ENCODE assay signal across 8 cellular contexts in the genomic region with DNA sequence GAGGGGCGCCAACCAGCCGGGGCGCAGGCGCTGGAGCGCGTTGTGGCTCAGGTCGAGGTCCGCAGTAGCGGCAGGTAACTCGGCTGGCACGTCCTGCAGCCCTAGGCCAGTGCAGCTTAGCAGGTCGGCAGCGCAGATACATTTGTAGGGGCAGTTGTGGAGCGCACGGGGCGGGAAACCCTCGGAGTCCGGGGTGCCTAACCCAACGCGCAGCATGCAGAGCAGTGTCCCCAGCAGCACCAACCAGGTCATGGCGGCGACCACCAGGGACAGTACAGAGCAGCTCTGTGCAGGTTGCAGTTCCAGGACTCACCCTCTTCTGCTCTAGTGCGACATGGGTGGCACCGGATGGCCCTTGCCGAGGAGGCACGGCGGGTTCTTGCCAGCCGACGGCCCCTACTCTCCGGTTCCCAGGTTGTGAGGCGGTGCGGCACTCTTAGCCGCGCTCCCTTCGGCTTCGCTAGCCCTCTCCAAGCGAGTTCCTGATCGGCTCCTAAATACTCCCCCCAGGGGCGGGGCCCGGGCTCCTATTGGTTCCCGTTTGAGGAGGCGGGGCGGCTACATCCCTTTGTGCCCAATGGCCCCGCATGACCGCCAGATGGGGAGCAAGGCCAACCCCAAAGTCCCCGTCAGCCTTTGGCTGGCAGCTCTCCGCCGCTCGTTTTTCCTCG. TPM values are rescaled to one million over a fixed set of nuclear protein-coding genes. Genes with fewer than 3 reads are reported as not detected.
DNase-seq lines count a peak whose midpoint lies in the region; ATAC-seq and TF ChIP-seq lines count a peak whose summit lies in the region.

A gene with protein sequence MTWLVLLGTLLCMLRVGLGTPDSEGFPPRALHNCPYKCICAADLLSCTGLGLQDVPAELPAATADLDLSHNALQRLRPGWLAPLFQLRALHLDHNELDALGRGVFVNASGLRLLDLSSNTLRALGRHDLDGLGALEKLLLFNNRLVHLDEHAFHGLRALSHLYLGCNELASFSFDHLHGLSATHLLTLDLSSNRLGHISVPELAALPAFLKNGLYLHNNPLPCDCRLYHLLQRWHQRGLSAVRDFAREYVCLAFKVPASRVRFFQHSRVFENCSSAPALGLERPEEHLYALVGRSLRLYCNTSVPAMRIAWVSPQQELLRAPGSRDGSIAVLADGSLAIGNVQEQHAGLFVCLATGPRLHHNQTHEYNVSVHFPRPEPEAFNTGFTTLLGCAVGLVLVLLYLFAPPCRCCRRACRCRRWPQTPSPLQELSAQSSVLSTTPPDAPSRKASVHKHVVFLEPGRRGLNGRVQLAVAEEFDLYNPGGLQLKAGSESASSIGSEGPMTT (minus strand): TSS at position 471 of the 671 bp plus-strand sequence. CDS start 219 bp downstream, at position 252.

- no peaks in the 10 kb centered on the region for H3K27me3 ChIP-seq in HCT116 (ENCODE audit: insufficient read depth, low read length)
- H3K27me3 ChIP-seq in uterus: no peaks in the 10 kb centered on the region

- BruUV-seq in HCT116 (replicated peaks; lab: Mats Ljungman, UMichigan): no TSS peak

- ATAC-seq in HCT116: peak; percentile 71

- no peak for TF ChIP-seq RAD21 in HCT116 (IDR thresholded peaks at IDR 0.05; ENCODE audit: low read depth)

- peak within 1 kb of the TSS; percentile 39 to 52 for H3K4me3 ChIP-seq in HCT116 (replicated peaks in 1 of 2; ENCODE audit: low read depth in 1 of 2, low read length in 2 of 2)
- peak within 1 kb of the TSS; percentile 39 for H3K4me3 ChIP-seq in astrocyte of the cerebellum (ENCODE audit: low read depth, low read length)
- H3K4me3 ChIP-seq in uterus: peak within 1 kb of the TSS; percentile 45 to 46

- H3K9me3 ChIP-seq in HCT116 (ENCODE audit: control insufficient read depth in 1 of 2, insufficient read depth in 1 of 2, low read depth in 1 of 2, low read length in 2 of 2) (no peaks in the 10 kb centered on the region), uterus (no peaks in the 10 kb centered on the region)

- H3K36me3 ChIP-seq in HCT116 (ENCODE audit: control insufficient read depth in 1 of 2, insufficient read depth in 2 of 2, low read length in 2 of 2): peaks cover 3 to 24% of the 10 kb centered on the region in 2 experiments; a peak in 2 of 4 replicates
- H3K36me3 ChIP-seq in uterus: no peaks in the 10 kb centered on the region

- TF ChIP-seq CTCF in HCT116 (IDR thresholded peaks at IDR 0.05 in 2 of 3, conservative IDR thresholded peaks at IDR 0.05 in 1 of 3; ENCODE audit: borderline replicate concordance in 1 of 3, insufficient read depth in 1 of 3, low read depth in 2 of 3, low read length in 2 of 3) (peak in 2 of 3 experiments; percentile 38 to 57; a peak in 4 of 6 replicates), astrocyte of the cerebellum (IDR thresholded peaks at IDR 0.05; ENCODE audit: low read depth, low read length, missing control alignments) (peak; percentile 42), uterus (IDR thresholded peaks at IDR 0.05) (peak; percentile 19 to 77 (median 60))

- H4K20me1 ChIP-seq in HCT116 (ENCODE audit: insufficient read depth): no peaks in the 10 kb centered on the region

- H2AFZ ChIP-seq in HCT116 (ENCODE audit: low read depth, low read length, poor library complexity, severe bottlenecking): no peak within 1 kb of the TSS

- H3K27ac ChIP-seq in HCT116 (ENCODE audit: low read depth, low read length): peak within 1 kb of the TSS; percentile 39; the same call in 1 of the 2 replicates
- H3K27ac ChIP-seq in uterus: peak within 1 kb of the TSS; percentile 25 to 40

- H3K4me1 ChIP-seq in HCT116 (ENCODE audit: control insufficient read depth in 1 of 2, insufficient read depth in 2 of 2, low read length in 2 of 2) (peaks cover 8 to 27% of the 10 kb centered on the region in 2 experiments; a peak in 3 of 4 replicates), uterus (peaks cover 0 to 15% of the 10 kb centered on the region in 2 donors)

- no peak within 1 kb of the TSS; the same call in 1 of the 2 replicates for H3K9ac ChIP-seq in HCT116 (ENCODE audit: low read length)

- DNase-seq in GM04504 (ENCODE audit: low read depth) (peak; percentile 86), HCT116 (ENCODE audit: low read depth, low spot score) (peak; percentile 61), NCI-H1105 treated with DMSO at 0.1 percent for 48 hours (lab: John Stamatoyannopoulos, UW) (peak; percentile 85), T-helper 22 cell (ENCODE audit: low read depth) (peak; percentile 91), astrocyte of the cerebellum (ENCODE audit: low read depth) (peak; percentile 70), hepatic stellate cell (ENCODE audit: low spot score) (peak; percentile 100), putamen (ENCODE audit: low spot score) (peak; percentile 92), uterus (peak; percentile 95)

- in situ Hi-C loops in astrocyte of the cerebellum (cut with HindIII; ENCODE audit: low sequenced_read_pairs): no loop called here

- intact Hi-C loops in HCT116 (cut with micrococcal nuclease) (loop anchor here (1.0 kb wide), 1 partner anchor 45 kb away; a partner anchor contains a TSS), uterus (cut with DNase I; ENCODE audit: low total_unique reads) (no loop called here)

- H3K9me2 ChIP-seq in HCT116 (ENCODE audit: insufficient read depth): no peaks in the 10 kb centered on the region

- TF ChIP-seq POLR2A in HCT116 (IDR thresholded peaks at IDR 0.05; ENCODE audit: borderline replicate concordance, extremely low read depth, insufficient read depth, insufficient read length): peak; percentile 74
- TF ChIP-seq POLR2A in uterus (IDR thresholded peaks at IDR 0.05): peak; percentile 72 to 79

- CTCF ChIA-PET in HCT116 (lab: Charles Lee): interaction anchor here (1.0 kb wide), 1 partner anchor 83 kb away, joined by 3 read pairs; no protein-coding TSS in a partner anchor

- RAD21 ChIA-PET in HCT116 (lab: Charles Lee; ENCODE audit: low non-redundant PET in 1 of 2, low total read pairs in 2 of 2, uncharacterized antibody in 2 of 2, unreplicated experiment in 2 of 2): no interaction called here

- POLR2A ChIA-PET in HCT116 (lab: Charles Lee): interaction anchor here (0.7 kb wide), 1 partner anchor 169 kb away, joined by 5 read pairs; no protein-coding TSS in a partner anchor

- H3K4me2 ChIP-seq in HCT116 (ENCODE audit: low read length): peak within 1 kb of the TSS; percentile 86

- H3K79me2 ChIP-seq in HCT116 (ENCODE audit: insufficient read depth, low read length): peaks cover 18% of the 10 kb centered on the region

TF ChIP-seq in HCT116, 20 proteins besides CTCF, POLR2A, EP300 and RAD21:
- TF ChIP-seq CBX3 (IDR thresholded peaks at IDR 0.05; ENCODE audit: low read depth) (no peak), POLR2AphosphoS5 (IDR thresholded peaks at IDR 0.05; ENCODE audit: low read depth, low read length) (peak; percentile 81)

RNA-seq across cellular contexts. Expression of the gene that starts here (rescaled TPM):
- total RNA-seq in HCT116 (2021; ENCODE audit: unreplicated experiment) (0.32 TPM), uterus (not detected)
- 1.1 and 1.3 TPM in 2 replicates for polyA plus RNA-seq in HCT116 (2012)

Comparison
In these comparisons a context has a peak if more than half of its experiments do, and no peak if none do; other contexts are left out.
1. Peak in every context shown above with its lines: DNase-seq, ATAC-seq, H3K4me3 ChIP-seq and H3K27ac ChIP-seq.
2. Peak in DNase-seq, H3K4me3 ChIP-seq and H3K27ac ChIP-seq in uterus; RNA of the gene not detected or under 1 TPM.